In the genomic region with DNA sequence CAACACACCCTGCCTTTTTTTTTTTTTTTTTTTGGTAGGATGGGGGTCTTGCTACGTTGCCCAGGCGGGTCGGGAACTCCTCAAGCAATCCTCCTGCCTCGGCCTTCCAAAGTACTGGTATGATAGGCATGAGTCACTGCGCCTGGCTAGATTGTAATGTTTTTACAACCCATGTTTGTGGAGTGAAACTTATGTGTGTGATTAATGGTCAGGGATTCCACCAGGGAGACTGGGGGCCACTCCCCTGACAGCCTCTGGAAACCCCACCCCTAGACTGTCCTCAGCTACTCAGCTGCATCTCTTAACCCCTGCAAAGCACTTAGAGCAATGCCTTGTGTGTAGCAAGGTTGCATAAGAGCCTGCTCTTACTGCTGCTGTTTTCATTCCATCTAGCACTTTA, we compare ENCODE assay signal across 14 cellular contexts.
DNase-seq lines count a peak whose midpoint lies in the region; ATAC-seq, FAIRE-seq and TF ChIP-seq lines count a peak whose summit lies in the region.
"Had no signal": no experiment of that assay in that cellular context is flagged by ENCODE, and none has a peak within 500 bp of the region (broad histone marks: within the 10 kb centered on the region; RNA-seq: fewer than 3 reads in every experiment).

No MANE protein-coding gene starts in this region.

- TF ChIP-seq CTCF in BJ (IDR thresholded peaks at IDR 0.05; ENCODE audit: insufficient read depth, low read depth, low read length) (no peak), osteocyte (IDR thresholded peaks at IDR 0.05) (no peak), stomach (IDR thresholded peaks at IDR 0.05) (no peak), D721Med (IDR thresholded peaks at IDR 0.05; ENCODE audit: insufficient read depth, missing control alignments) (no peak)

- peaks cover 0 to 5% (median 0%) of the 10 kb centered on the region in 4 donors for H3K4me1 ChIP-seq in stomach
- H3K4me1 ChIP-seq in Karpas-422 (ENCODE audit: low read length): no peaks in the 10 kb centered on the region
- H3K4me1 ChIP-seq: uterus had no signal

- no peaks in the 10 kb centered on the region for H3K9me3 ChIP-seq in stomach
- H3K9me3 ChIP-seq in Karpas-422 (ENCODE audit: low read length): no peaks in the 10 kb centered on the region
- H3K9me3 ChIP-seq: uterus had no signal

- 46 to 75% (median 57%) methylated on average over 5 of the region's 5 CpGs for WGBS in stomach, 5 donors

- no peak for TF ChIP-seq POLR2A in stomach (IDR thresholded peaks at IDR 0.05)

- no peak overlapping the region for H3K9ac ChIP-seq in Karpas-422 (ENCODE audit: low read length)

- H3K27me3 ChIP-seq in BJ (ENCODE audit: control insufficient read depth, insufficient read depth, low read length): no peaks in the 10 kb centered on the region
- no peaks in the 10 kb centered on the region for H3K27me3 ChIP-seq in stomach
- H3K27me3 ChIP-seq in Karpas-422 (ENCODE audit: low read length): no peaks in the 10 kb centered on the region
- H3K27me3 ChIP-seq: uterus had no signal

- H3K4me3 ChIP-seq in BJ (ENCODE audit: low read depth, low read length): no peak overlapping the region
- H3K4me3 ChIP-seq in stomach: no peak overlapping the region
- H3K4me3 ChIP-seq in Karpas-422 (ENCODE audit: low read length): no peak overlapping the region
- H3K4me3 ChIP-seq: uterus had no signal

- peak; percentile 78 for ATAC-seq in esophagus mucosa

- no peaks in the 10 kb centered on the region for H3K9me3 Mint-ChIP-seq in osteocyte (ENCODE audit: unreplicated experiment)
- H3K9me3 Mint-ChIP-seq: activated CD4-positive, alpha-beta memory T cell treated with anti-CD3 and anti-CD28 coated beads, Interleukin-2, amount 10 ng/mL, durations not matched to agents 7 days and 5 days; memory B cell had no signal

- H3K36me3 ChIP-seq in BJ (ENCODE audit: control insufficient read depth, insufficient read depth, low read length) (no peaks in the 10 kb centered on the region), stomach (no peaks in the 10 kb centered on the region), Karpas-422 (ENCODE audit: insufficient read depth, low read length) (no peaks in the 10 kb centered on the region)
- H3K36me3 ChIP-seq: uterus had no signal

- no peak for FAIRE-seq in D721Med (lab: Jason Lieb, UNC)

- H3K27ac ChIP-seq in stomach (no peak overlapping the region), Karpas-422 (ENCODE audit: low read length) (no peak overlapping the region)
- H3K27ac ChIP-seq: uterus had no signal

- H3K36me3 Mint-ChIP-seq in osteocyte (ENCODE audit: unreplicated experiment): no peaks in the 10 kb centered on the region
- H3K36me3 Mint-ChIP-seq: memory B cell had no signal

- H4K20me1 ChIP-seq in Karpas-422 (ENCODE audit: insufficient read depth, low read depth, low read length): no peaks in the 10 kb centered on the region

- H3K4me2 ChIP-seq in Karpas-422 (ENCODE audit: low read depth, low read length, poor library complexity, severe bottlenecking): no peak overlapping the region

- CTCF ChIA-PET in BJ (lab: Yijun Ruan, JAX): interaction anchor here (0.6 to 1.0 kb wide), 3 partner anchors 10 to 104 kb away, joined by 3 to 7 read pairs (median 4); no protein-coding TSS in a partner anchor

- intact Hi-C loops in stomach (cut with DNase I; ENCODE audit: low total_unique reads): no loop called here

- POLR2A ChIA-PET in BJ (lab: Charles Lee): no interaction called here

- H3K27ac Mint-ChIP-seq in osteocyte (ENCODE audit: unreplicated experiment): peak overlapping the region; percentile 57
- H3K27ac Mint-ChIP-seq: activated CD4-positive, alpha-beta memory T cell treated with anti-CD3 and anti-CD28 coated beads, Interleukin-2, amount 10 ng/mL, durations not matched to agents 7 days and 5 days; memory B cell had no signal

- H3K4me3 Mint-ChIP-seq in osteocyte (ENCODE audit: unreplicated experiment): no peak overlapping the region
- H3K4me3 Mint-ChIP-seq: activated CD4-positive, alpha-beta memory T cell treated with anti-CD3 and anti-CD28 coated beads, Interleukin-2, amount 10 ng/mL, durations not matched to agents 7 days and 5 days; memory B cell had no signal

- H3K27me3 Mint-ChIP-seq in osteocyte (ENCODE audit: unreplicated experiment): no peaks in the 10 kb centered on the region
- H3K27me3 Mint-ChIP-seq: activated CD4-positive, alpha-beta memory T cell treated with anti-CD3 and anti-CD28 coated beads, Interleukin-2, amount 10 ng/mL, durations not matched to agents 7 days and 5 days; memory B cell had no signal

- peaks cover 14% of the 10 kb centered on the region for H3K4me1 Mint-ChIP-seq in osteocyte (ENCODE audit: unreplicated experiment)
- H3K4me1 Mint-ChIP-seq: activated CD4-positive, alpha-beta memory T cell treated with anti-CD3 and anti-CD28 coated beads, Interleukin-2, amount 10 ng/mL, durations not matched to agents 7 days and 5 days had no signal

- DNase-seq in BJ (ENCODE audit: low read depth) (peak; percentile 97), NCI-H460 (ENCODE audit: extremely low read depth, low read depth) (peak; percentile 53), osteocyte (ENCODE audit: extremely low spot score, unreplicated experiment) (no peak), AML-193 (lab: John Stamatoyannopoulos, UW) (no peak), stomach (no peak), D721Med (ENCODE audit: insufficient read length, low spot score) (no peak), Karpas-422 (no peak)
- DNase-seq: activated CD4-positive, alpha-beta memory T cell treated with anti-CD3 and anti-CD28 coated beads, Interleukin-2, amount 10 ng/mL, durations not matched to agents 7 days and 5 days; dermis blood vessel endothelial cell; NCI-H1092 treated with DMSO at 0.1 percent for 48 hours; stimulated activated CD4-positive, alpha-beta T cell treated with anti-CD3 and anti-CD28 coated beads, Interleukin-1b, Interleukin-23, amount 100 ng/mL, for 48 hours had no signal

- no peak overlapping the region for H2AFZ ChIP-seq in Karpas-422 (ENCODE audit: low read length)

- no peaks in the 10 kb centered on the region for H3K9me2 ChIP-seq in Karpas-422 (replicated peaks; ENCODE audit: insufficient read depth, low read length)

- TF ChIP-seq EP300 in stomach (IDR thresholded peaks at IDR 0.05): no peak

- H3K79me2 ChIP-seq in Karpas-422 (ENCODE audit: low read length): no peaks in the 10 kb centered on the region

Comparison
In these comparisons a context has a peak if more than half of its experiments do, and no peak if none do; other contexts are left out.
1. DNase-seq: peak in BJ (single experiment) and NCI-H460 (single experiment); none in osteocyte (single experiment), AML-193 (0 of 2), stomach (single experiment), D721Med (single experiment) and Karpas-422 (single experiment).